In genomic region chr1:171798311-171798710, GRCh38 we compare ENCODE assay signal across 1 cellular context.
TF ChIP-seq lines count a peak whose summit lies in the region.

No MANE protein-coding gene starts in this region.

TF ChIP-seq in GM23338, 12 proteins besides CTCF, POLR2A, EP300 and RAD21 (continued from another document):
- no peak for TF ChIP-seq ZNF462 (CRISPR knock-in tag; IDR thresholded peaks at IDR 0.05)
- no peak for TF ChIP-seq CREB1 (CRISPR knock-in tag; IDR thresholded peaks at IDR 0.05; ENCODE audit: low read depth)
- TF ChIP-seq REST (IDR thresholded peaks at IDR 0.05; ENCODE audit: unreplicated experiment): no peak
- no peak for TF ChIP-seq ZNF114 (CRISPR knock-in tag; IDR thresholded peaks at IDR 0.05)
- no peak for TF ChIP-seq NANOG (IDR thresholded peaks at IDR 0.05; ENCODE audit: borderline replicate concordance)
